ENCODE assay signal across 10 cellular contexts in the genomic region with DNA sequence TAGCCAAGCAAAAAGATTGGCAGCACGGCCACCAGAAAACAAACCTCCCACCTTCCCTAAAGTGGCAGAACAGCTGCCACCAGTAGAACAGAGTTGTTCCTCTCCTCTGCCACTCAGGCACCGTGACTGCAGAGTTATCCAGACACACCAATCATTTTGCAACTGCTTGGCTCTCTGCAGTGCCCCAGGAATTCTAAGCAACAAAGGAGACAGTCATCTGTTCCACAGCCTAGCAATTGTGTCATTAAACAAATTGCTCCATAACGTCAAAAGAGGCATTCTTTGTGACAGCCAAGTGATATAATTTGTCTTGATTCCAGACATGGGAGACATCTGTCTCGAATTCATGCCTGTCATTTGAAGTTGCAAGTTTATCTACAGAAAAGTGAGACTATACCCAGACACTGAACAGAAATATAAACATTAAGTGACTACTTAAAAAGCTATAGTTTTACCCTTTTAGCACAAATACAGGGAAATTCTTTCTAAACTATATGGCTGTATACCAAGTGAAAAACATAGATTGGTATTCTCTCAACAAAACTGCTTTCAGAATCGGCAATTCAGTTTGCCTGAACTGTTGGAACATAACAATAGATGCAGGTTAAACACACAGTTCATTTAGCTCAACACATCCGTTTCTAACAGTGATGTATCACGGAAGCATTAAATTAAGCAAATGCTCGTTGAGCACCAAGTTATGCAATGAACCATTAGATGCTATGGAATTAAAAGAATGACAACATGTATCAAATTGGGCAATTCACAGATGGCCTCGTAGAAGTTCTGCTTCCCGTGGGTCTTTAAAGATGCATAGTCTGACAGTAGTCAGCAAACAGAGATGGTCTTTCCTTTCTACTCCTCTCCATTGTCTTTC.
DNase-seq lines count a peak whose midpoint lies in the region; ATAC-seq, FAIRE-seq and TF ChIP-seq lines count a peak whose summit lies in the region.
"Had no signal": no experiment of that assay in that cellular context is flagged by ENCODE, and none has a peak within 500 bp of the region (broad histone marks: within the 10 kb centered on the region; RNA-seq: fewer than 3 reads in every experiment).

No MANE protein-coding gene starts in this region.

- TF ChIP-seq CTCF in fibroblast of pulmonary artery (IDR thresholded peaks at IDR 0.05; ENCODE audit: low read length, missing control alignments), result no peak
- no peak for TF ChIP-seq CTCF in progenitor cell of endocrine pancreas (IDR thresholded peaks at IDR 0.05; ENCODE audit: unreplicated experiment)

- no peaks in the 10 kb centered on the region for H3K36me3 Mint-ChIP-seq in progenitor cell of endocrine pancreas (ENCODE audit: insufficient read depth)
- H3K36me3 Mint-ChIP-seq: activated naive CD8-positive, alpha-beta T cell had no signal

- peaks cover 20% of the 10 kb centered on the region for H3K4me1 Mint-ChIP-seq in progenitor cell of endocrine pancreas (ENCODE audit: low read depth)

- H3K4me3 Mint-ChIP-seq in progenitor cell of endocrine pancreas (ENCODE audit: low read depth), result no peak overlapping the region
- H3K4me3 Mint-ChIP-seq: activated naive CD8-positive, alpha-beta T cell had no signal

- no peak for ATAC-seq in HG03095 (IDR thresholded peaks at IDR 0.05; ENCODE audit: unreplicated experiment)
- no peak for ATAC-seq in GM21526 (IDR thresholded peaks at IDR 0.05; ENCODE audit: low FRiP score, unreplicated experiment)
- ATAC-seq: mucosa of descending colon had no signal

- H3K27ac Mint-ChIP-seq in progenitor cell of endocrine pancreas, result peak overlapping the region; percentile 37
- H3K27ac Mint-ChIP-seq: activated naive CD8-positive, alpha-beta T cell had no signal

- no peak overlapping the region for H3K4me3 ChIP-seq in fibroblast of pulmonary artery (replicated peaks; ENCODE audit: low read depth, low read length)
- H3K4me3 ChIP-seq: mucosa of descending colon, PC-9 had no signal

- DNase-seq in M059J (ENCODE audit: low read depth) (peak; percentile 35), NCI-H524 (lab: John Stamatoyannopoulos, UW) (peak; percentile 61 to 81), fibroblast of pulmonary artery (ENCODE audit: low read depth) (peak; percentile 30), progenitor cell of endocrine pancreas (ENCODE audit: low spot score, unreplicated experiment) (no peak), GM19239 (ENCODE audit: insufficient read length, low spot score) (no peak)
- DNase-seq: mucosa of descending colon, PC-9 had no signal

- peaks cover 21% of the 10 kb centered on the region for H3K27me3 Mint-ChIP-seq in progenitor cell of endocrine pancreas

- FAIRE-seq in GM19239 (lab: Jason Lieb, UNC), result no peak

- no peaks in the 10 kb centered on the region for H3K9me3 Mint-ChIP-seq in progenitor cell of endocrine pancreas (ENCODE audit: low read depth)

Comparison
In these comparisons a context has a peak if more than half of its experiments do, and no peak if none do; other contexts are left out.
1. DNase-seq: peak in M059J (single experiment), NCI-H524 (2 of 2) and fibroblast of pulmonary artery (single experiment); none in progenitor cell of endocrine pancreas (single experiment) and GM19239 (single experiment).